In the genomic region with DNA sequence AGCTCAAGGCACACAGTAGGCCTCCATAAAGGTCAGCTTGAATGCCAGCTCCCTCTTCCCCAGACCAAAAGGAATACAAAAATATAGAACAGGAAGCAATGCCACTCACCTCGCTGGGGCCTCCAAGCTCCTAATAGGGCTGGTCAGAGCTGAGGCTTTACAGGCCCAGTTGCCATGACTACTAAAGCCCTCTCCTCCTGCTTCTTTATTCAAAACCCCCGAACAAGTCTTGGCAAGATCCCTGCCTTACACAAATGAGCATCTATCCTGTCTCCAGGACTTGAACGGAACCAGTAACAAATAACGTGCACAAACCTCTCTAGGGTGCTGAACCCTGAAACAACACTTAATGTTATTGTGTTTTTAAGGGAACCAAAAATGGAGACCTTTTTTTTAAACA, we compare ENCODE assay signal across 1 cellular context.
TF ChIP-seq lines count a peak whose summit lies in the region.

No MANE protein-coding gene starts in this region.

TF ChIP-seq in GM23338, 12 proteins besides CTCF, POLR2A, EP300 and RAD21 (continued from another document):
- TF ChIP-seq ZNF462 (CRISPR knock-in tag; IDR thresholded peaks at IDR 0.05) (no peak), EZH2 (IDR thresholded peaks at IDR 0.05; ENCODE audit: low read depth, unreplicated experiment) (no peak), ZNF114 (CRISPR knock-in tag; IDR thresholded peaks at IDR 0.05) (no peak), STAT1 (IDR thresholded peaks at IDR 0.05; ENCODE audit: unreplicated experiment) (no peak)
- TF ChIP-seq, protein P1, sequence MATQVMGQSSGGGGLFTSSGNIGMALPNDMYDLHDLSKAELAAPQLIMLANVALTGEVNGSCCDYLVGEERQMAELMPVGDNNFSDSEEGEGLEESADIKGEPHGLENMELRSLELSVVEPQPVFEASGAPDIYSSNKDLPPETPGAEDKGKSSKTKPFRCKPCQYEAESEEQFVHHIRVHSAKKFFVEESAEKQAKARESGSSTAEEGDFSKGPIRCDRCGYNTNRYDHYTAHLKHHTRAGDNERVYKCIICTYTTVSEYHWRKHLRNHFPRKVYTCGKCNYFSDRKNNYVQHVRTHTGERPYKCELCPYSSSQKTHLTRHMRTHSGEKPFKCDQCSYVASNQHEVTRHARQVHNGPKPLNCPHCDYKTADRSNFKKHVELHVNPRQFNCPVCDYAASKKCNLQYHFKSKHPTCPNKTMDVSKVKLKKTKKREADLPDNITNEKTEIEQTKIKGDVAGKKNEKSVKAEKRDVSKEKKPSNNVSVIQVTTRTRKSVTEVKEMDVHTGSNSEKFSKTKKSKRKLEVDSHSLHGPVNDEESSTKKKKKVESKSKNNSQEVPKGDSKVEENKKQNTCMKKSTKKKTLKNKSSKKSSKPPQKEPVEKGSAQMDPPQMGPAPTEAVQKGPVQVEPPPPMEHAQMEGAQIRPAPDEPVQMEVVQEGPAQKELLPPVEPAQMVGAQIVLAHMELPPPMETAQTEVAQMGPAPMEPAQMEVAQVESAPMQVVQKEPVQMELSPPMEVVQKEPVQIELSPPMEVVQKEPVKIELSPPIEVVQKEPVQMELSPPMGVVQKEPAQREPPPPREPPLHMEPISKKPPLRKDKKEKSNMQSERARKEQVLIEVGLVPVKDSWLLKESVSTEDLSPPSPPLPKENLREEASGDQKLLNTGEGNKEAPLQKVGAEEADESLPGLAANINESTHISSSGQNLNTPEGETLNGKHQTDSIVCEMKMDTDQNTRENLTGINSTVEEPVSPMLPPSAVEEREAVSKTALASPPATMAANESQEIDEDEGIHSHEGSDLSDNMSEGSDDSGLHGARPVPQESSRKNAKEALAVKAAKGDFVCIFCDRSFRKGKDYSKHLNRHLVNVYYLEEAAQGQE (IDR thresholded peaks at IDR 0.05; ENCODE audit: unreplicated experiment): no peak
